Comparison of ENCODE assay signal across 19 cellular contexts in genomic region chr7:97120713-97121457, GRCh38. TPM values are rescaled to one million over a fixed set of nuclear protein-coding genes. Genes with fewer than 3 reads are reported as not detected.
DNase-seq lines count a peak whose midpoint lies in the region; ATAC-seq, FAIRE-seq and TF ChIP-seq lines count a peak whose summit lies in the region.
"Had no signal": no experiment of that assay in that cellular context is flagged by ENCODE, and none has a peak within 500 bp of the region (broad histone marks: within the 10 kb centered on the region; RNA-seq: fewer than 3 reads in every experiment).

No MANE protein-coding gene starts in this region.

- peak overlapping the region; percentile 15; the same call in 1 of the 2 replicates for H3K4me2 ChIP-seq in OCI-LY7 (ENCODE audit: low read length)
- H3K4me2 ChIP-seq in K562 (ENCODE audit: insufficient read depth, low read length), result peak overlapping the region; percentile 98

- H3K79me2 ChIP-seq in OCI-LY7 (ENCODE audit: insufficient read depth, low read depth, low read length) (peaks cover 64% of the 10 kb centered on the region), K562 (ENCODE audit: control insufficient read depth, insufficient read depth, low read length) (peaks cover 83% of the 10 kb centered on the region)

- peaks cover 9% of the 10 kb centered on the region in 2 donors for H3K9me3 Mint-ChIP-seq in activated T-cell treated with anti-CD3 and anti-CD28 coated beads, Interleukin-2, amount 50 U/mL, for 72 hours
- peaks cover 17% of the 10 kb centered on the region for H3K9me3 Mint-ChIP-seq in activated T-cell treated with anti-CD3 and anti-CD28 coated beads, Interleukin-2, amount 50 U/mL, for 24 hours
- peaks cover 28% of the 10 kb centered on the region for H3K9me3 Mint-ChIP-seq in activated T-helper 1 cell treated with anti-CD3 and anti-CD28 coated beads, Interleukin-12 subunit alpha, Interleukin-12 subunit beta, Interleukin-2, Interleukin-4 antibody, amounts not matched to agents 30 ng/mL and 10 ng/mL and 1 ng/mL, durations not matched to agents 14 hours and 24 hours and 36 hours

- H3K4me1 ChIP-seq in OCI-LY7 (ENCODE audit: insufficient read depth, low read length, poor library complexity, severe bottlenecking) (peaks cover 27% of the 10 kb centered on the region), K562 (replicated peaks in 1 of 2; ENCODE audit: control insufficient read depth in 2 of 2, insufficient read depth in 2 of 2, low read length in 2 of 2) (peaks cover 12 to 15% of the 10 kb centered on the region in 2 experiments)

- H3K4me3 Mint-ChIP-seq in activated T-cell treated with anti-CD3 and anti-CD28 coated beads, Interleukin-2, amount 50 U/mL, for 72 hours, result peak overlapping the region in 1 of 2 donors; percentile 30
- H3K4me3 Mint-ChIP-seq in activated T-cell treated with anti-CD3 and anti-CD28 coated beads, Interleukin-2, amount 50 U/mL, for 24 hours, result no peak overlapping the region
- no peak overlapping the region for H3K4me3 Mint-ChIP-seq in activated T-helper 1 cell treated with anti-CD3 and anti-CD28 coated beads, Interleukin-12 subunit alpha, Interleukin-12 subunit beta, Interleukin-2, Interleukin-4 antibody, amounts not matched to agents 30 ng/mL and 10 ng/mL and 1 ng/mL, durations not matched to agents 14 hours and 24 hours and 36 hours
- H3K4me3 Mint-ChIP-seq: CD14-positive monocyte had no signal

- H3K4me3 ChIP-seq in OCI-LY7 (ENCODE audit: low read depth, low read length, poor library complexity, severe bottlenecking) (no peak overlapping the region), K562 (peak overlapping the region; percentile 73)
- H3K4me3 ChIP-seq: BLaER1 had no signal

- H3K27me3 ChIP-seq in K562 (ENCODE audit: control insufficient read depth in 2 of 2, insufficient read depth in 2 of 2, low read length in 2 of 2), result no peaks in the 10 kb centered on the region

- peaks cover 29% of the 10 kb centered on the region for H3K36me3 ChIP-seq in OCI-LY7 (ENCODE audit: insufficient read depth, low read length)
- no peaks in the 10 kb centered on the region for H3K36me3 ChIP-seq in K562 (ENCODE audit: control insufficient read depth, insufficient read depth, low read length)
- H3K36me3 ChIP-seq: BLaER1 had no signal

- CTCF ChIA-PET in OCI-LY7 (lab: Charles Lee; ENCODE audit: unreplicated experiment) (no interaction called here), K562 (lab: Yijun Ruan, JAX; ENCODE audit: low intra/inter-chr PET ratio) (no interaction called here)

- H3K27me3 Mint-ChIP-seq in activated T-cell treated with anti-CD3 and anti-CD28 coated beads, Interleukin-2, amount 50 U/mL, for 72 hours (ENCODE audit: low read depth), result no peaks in the 10 kb centered on the region
- no peaks in the 10 kb centered on the region for H3K27me3 Mint-ChIP-seq in activated T-cell treated with anti-CD3 and anti-CD28 coated beads, Interleukin-2, amount 50 U/mL, for 24 hours
- H3K27me3 Mint-ChIP-seq in activated T-helper 1 cell treated with anti-CD3 and anti-CD28 coated beads, Interleukin-12 subunit alpha, Interleukin-12 subunit beta, Interleukin-2, Interleukin-4 antibody, amounts not matched to agents 30 ng/mL and 10 ng/mL and 1 ng/mL, durations not matched to agents 14 hours and 24 hours and 36 hours (ENCODE audit: insufficient read depth), result no peaks in the 10 kb centered on the region
- H3K27me3 Mint-ChIP-seq: CD4-positive, alpha-beta memory T cell had no signal

- peaks cover 16 to 31% of the 10 kb centered on the region in 2 donors for H3K36me3 Mint-ChIP-seq in activated T-cell treated with anti-CD3 and anti-CD28 coated beads, Interleukin-2, amount 50 U/mL, for 72 hours (ENCODE audit: insufficient read depth in 2 of 2)
- peaks cover 60% of the 10 kb centered on the region for H3K36me3 Mint-ChIP-seq in activated T-cell treated with anti-CD3 and anti-CD28 coated beads, Interleukin-2, amount 50 U/mL, for 24 hours (ENCODE audit: low read depth)
- peaks cover 14% of the 10 kb centered on the region for H3K36me3 Mint-ChIP-seq in activated T-helper 1 cell treated with anti-CD3 and anti-CD28 coated beads, Interleukin-12 subunit alpha, Interleukin-12 subunit beta, Interleukin-2, Interleukin-4 antibody, amounts not matched to agents 30 ng/mL and 10 ng/mL and 1 ng/mL, durations not matched to agents 14 hours and 24 hours and 36 hours (ENCODE audit: low read depth)

- no peak for FAIRE-seq in K562 (lab: Jason Lieb, UNC)
- FAIRE-seq: GM12878, HepG2 had no signal

- no peak overlapping the region for H2AFZ ChIP-seq in OCI-LY7 (ENCODE audit: low read length)
- peak overlapping the region; percentile 16; the same call in 1 of the 2 replicates for H2AFZ ChIP-seq in K562 (ENCODE audit: low read depth, low read length)

- under 1% methylated on average over 5 of the region's 5 CpGs for WGBS in K562 (ENCODE audit: insufficient coverage, low coverage, missing lambda C conversion rate)

- H3K9ac ChIP-seq in K562 (ENCODE audit: insufficient read depth in 1 of 2, low read depth in 2 of 2, low read length in 2 of 2), result peak overlapping the region; percentile 15 to 92; a peak in 3 of 4 replicates
- H3K9ac ChIP-seq: BLaER1 had no signal

- intact Hi-C loops in OCI-LY7 (cut with micrococcal nuclease; ENCODE audit: unreplicated experiment), result no loop called here
- intact Hi-C loops in K562 (cut with micrococcal nuclease), result no loop called here
- intact Hi-C loops in activated T-helper 1 cell treated with anti-CD3 and anti-CD28 coated beads, Interleukin-12 subunit alpha, Interleukin-12 subunit beta, Interleukin-2, Interleukin-4 antibody, amounts not matched to agents 30 ng/mL and 10 ng/mL and 1 ng/mL, durations not matched to agents 14 hours and 24 hours and 36 hours (cut with micrococcal nuclease), result no loop called here

- no peak for TF ChIP-seq POLR2A in K562 (conservative IDR thresholded peaks at IDR 0.05)

- POLR2A ChIA-PET in OCI-LY7 (lab: Charles Lee), result no interaction called here
- POLR2A ChIA-PET in K562 (lab: Yijun Ruan, JAX), result interaction anchor here (0.7 to 1.4 kb wide), 4 partner anchors 9 to 1056 kb away, joined by 3 read pairs; no protein-coding TSS in a partner anchor

- H3K9me2 ChIP-seq in OCI-LY7 (ENCODE audit: insufficient read depth, low read length), result no peaks in the 10 kb centered on the region

- BruUV-seq in OCI-LY7 (replicated peaks; lab: Mats Ljungman, UMichigan), result no TSS peak
- no TSS peak for BruUV-seq in K562 (replicated peaks; lab: Mats Ljungman, UMichigan)

- H3K9me3 ChIP-seq in OCI-LY7 (ENCODE audit: low read length), result peaks cover 14% of the 10 kb centered on the region; the same call in 1 of the 2 replicates
- H3K9me3 ChIP-seq in K562 (replicated peaks; ENCODE audit: control insufficient read depth, insufficient read depth, low read depth, low read length), result peaks cover 7% of the 10 kb centered on the region; the same call in 1 of the 2 replicates

- no peak overlapping the region for H3K27ac ChIP-seq in OCI-LY7 (ENCODE audit: low read depth, low read length, poor library complexity, severe bottlenecking)
- peak overlapping the region; percentile 89 for H3K27ac ChIP-seq in K562 (ENCODE audit: extremely low read depth, low read depth, low read length)
- H3K27ac ChIP-seq: BLaER1 had no signal

- peaks cover 60% of the 10 kb centered on the region for H3K4me1 Mint-ChIP-seq in activated T-cell treated with anti-CD3 and anti-CD28 coated beads, Interleukin-2, amount 50 U/mL, for 72 hours (ENCODE audit: low read depth)
- peaks cover 47% of the 10 kb centered on the region for H3K4me1 Mint-ChIP-seq in activated T-cell treated with anti-CD3 and anti-CD28 coated beads, Interleukin-2, amount 50 U/mL, for 24 hours (ENCODE audit: low read depth)
- peaks cover 37% of the 10 kb centered on the region for H3K4me1 Mint-ChIP-seq in activated T-helper 1 cell treated with anti-CD3 and anti-CD28 coated beads, Interleukin-12 subunit alpha, Interleukin-12 subunit beta, Interleukin-2, Interleukin-4 antibody, amounts not matched to agents 30 ng/mL and 10 ng/mL and 1 ng/mL, durations not matched to agents 14 hours and 24 hours and 36 hours (ENCODE audit: low read depth)

- H3K27ac Mint-ChIP-seq in activated T-cell treated with anti-CD3 and anti-CD28 coated beads, Interleukin-2, amount 50 U/mL, for 72 hours, result peak overlapping the region; percentile 43
- H3K27ac Mint-ChIP-seq in activated T-cell treated with anti-CD3 and anti-CD28 coated beads, Interleukin-2, amount 50 U/mL, for 24 hours, result no peak overlapping the region
- no peak overlapping the region for H3K27ac Mint-ChIP-seq in activated T-helper 1 cell treated with anti-CD3 and anti-CD28 coated beads, Interleukin-12 subunit alpha, Interleukin-12 subunit beta, Interleukin-2, Interleukin-4 antibody, amounts not matched to agents 30 ng/mL and 10 ng/mL and 1 ng/mL, durations not matched to agents 14 hours and 24 hours and 36 hours
- H3K27ac Mint-ChIP-seq: CD14-positive monocyte had no signal

- H4K20me1 ChIP-seq in OCI-LY7 (ENCODE audit: insufficient read depth, low read length), result no peaks in the 10 kb centered on the region
- H4K20me1 ChIP-seq in K562 (replicated peaks; ENCODE audit: control insufficient read depth, insufficient read depth, low read length), result no peaks in the 10 kb centered on the region
- H4K20me1 ChIP-seq: BLaER1 had no signal

- H3K9me1 ChIP-seq in K562 (ENCODE audit: control insufficient read depth, insufficient read depth, low read length), result no peaks in the 10 kb centered on the region

- no peak for DNase-seq in activated T-cell treated with anti-CD3 and anti-CD28 coated beads, Interleukin-2, amount 50 U/mL, for 72 hours
- DNase-seq in activated T-cell treated with anti-CD3 and anti-CD28 coated beads, Interleukin-2, amount 50 U/mL, for 24 hours, result no peak
- DNase-seq in OCI-LY7 (ENCODE audit: low spot score), result no peak
- peak in 1 of 4 experiments; percentile 31 for DNase-seq in K562 (ENCODE audit: extremely low read depth in 1 of 4, low spot score in 3 of 4)
- DNase-seq in activated T-helper 1 cell treated with anti-CD3 and anti-CD28 coated beads, Interleukin-12 subunit alpha, Interleukin-12 subunit beta, Interleukin-2, Interleukin-4 antibody, amounts not matched to agents 30 ng/mL and 10 ng/mL and 1 ng/mL, durations not matched to agents 14 hours and 24 hours and 36 hours (ENCODE audit: low spot score), result no peak
- DNase-seq in NCI-H345 (lab: John Stamatoyannopoulos, UW), result no peak
- DNase-seq in OCI-M1 (lab: John Stamatoyannopoulos, UW), result no peak
- DNase-seq: 8988T; Calu3; CD4-positive, alpha-beta memory T cell; DMS79 treated with DMSO at 0.1 percent for 48 hours; EL; GOT3; H7 had no signal

- TF ChIP-seq RAD21 in K562 (CRISPR knock-in tag; conservative IDR thresholded peaks at IDR 0.05 in 1 of 2, IDR thresholded peaks at IDR 0.05 in 1 of 2), result no peak

- no peak for ATAC-seq in activated T-cell treated with anti-CD3 and anti-CD28 coated beads, Interleukin-2, amount 50 U/mL, for 72 hours (replicated peaks in 1 of 2)
- peak; percentile 14 for ATAC-seq in K562
- ATAC-seq: GM12878, HCT116, HepG2 had no signal

- TF ChIP-seq CTCF in OCI-LY7 (conservative IDR thresholded peaks at IDR 0.05; ENCODE audit: low read length) (no peak), K562 (IDR thresholded peaks at IDR 0.05 in 2 of 3, conservative IDR thresholded peaks at IDR 0.05 in 1 of 3; ENCODE audit: insufficient read depth in 2 of 3, low read depth in 1 of 3, low read length in 3 of 3) (no peak)

- TF ChIP-seq EP300 in K562 (IDR thresholded peaks at IDR 0.05; ENCODE audit: low read length), result no peak

- in situ Hi-C loops in K562 (cut with MboI), result no loop called here

RNA-seq across cellular contexts. Expression of gene SDHAF3, which starts 3.4 kb away (rescaled TPM):
- 10 to 100 TPM; 16.1 to 19.0 TPM for total RNA-seq in activated T-cell treated with anti-CD3 and anti-CD28 coated beads, Interleukin-2, amount 50 U/mL, for 72 hours
- total RNA-seq in OCI-LY7 (2014; rRNA removed; shearing (Covaris generic)), result 9.9 and 27.9 TPM in 2 replicates
- total RNA-seq in OCI-LY7 (2022) (30.6 and 39.1 TPM in 2 replicates), K562 (2014; rRNA removed) (51.5 and 73.8 TPM in 2 replicates), K562 (2014; rRNA removed; fragmentation: Illumina TruSeq; extraction: Trizol) (170 and 174 TPM in 2 replicates), K562 (2015; rRNA removed; fragmentation: Illumina TruSeq; extraction: Trizol) (188 and 230 TPM in 2 replicates), K562 (2021) (103 and 115 TPM in 2 replicates)
- total RNA-seq in K562 (2011; cell fraction: chromatin; rRNA removed; ENCODE audit: low replicate concordance), result 7.7 and 30.7 TPM in 2 replicates
- total RNA-seq in K562 (2011; cell fraction: nucleolus; rRNA removed), result 15.3 and 16.8 TPM in 2 replicates
- 17.1 and 30.9 TPM in 2 replicates for total RNA-seq in K562 (2011; cell fraction: nucleoplasm; rRNA removed)
- polyA plus RNA-seq in K562 (2011; rRNA removed) (63.4 and 134 TPM in 2 replicates), K562 (2014; fragmentation: Illumina TruSeq; extraction: Trizol) (103 and 145 TPM in 2 replicates), K562 (2014; fragmentation: Nextera tagmentation; extraction: Ambion mirVana) (100 to 1,000 TPM; 336 to 403 TPM), K562 (2014; rRNA removed) (94.7 and 108 TPM in 2 replicates)
- 16.4 and 17.9 TPM in 2 replicates for polyA plus RNA-seq in K562 (2011; cell fraction: cytosol; rRNA removed)
- polyA plus RNA-seq in K562 (2011; cell fraction: nucleus; rRNA removed), result 16.4 and 16.8 TPM in 2 replicates
- polyA plus RNA-seq in K562 (2012), result 70.7 and 116 TPM in 2 replicates
- polyA minus RNA-seq in K562 (2011; rRNA and poly(A)+ RNA removed), result 24.3 and 44.0 TPM in 2 replicates
- 57.7 and 63.1 TPM in 2 replicates for polyA minus RNA-seq in K562 (2011; cell fraction: cytosol; rRNA and poly(A)+ RNA removed)
- 16.7 and 22.7 TPM in 2 replicates for polyA minus RNA-seq in K562 (2011; cell fraction: nucleus; rRNA and poly(A)+ RNA removed)
- total RNA-seq in activated T-helper 1 cell treated with anti-CD3 and anti-CD28 coated beads, Interleukin-12 subunit alpha, Interleukin-12 subunit beta, Interleukin-2, Interleukin-4 antibody, amounts not matched to agents 30 ng/mL and 10 ng/mL and 1 ng/mL, durations not matched to agents 14 hours and 24 hours and 36 hours, result 24.1 and 25.4 TPM in 2 replicates
